27 cellular contexts compared by ENCODE assay signal in genomic region chrX:97089116-97089515, GRCh38.
A peak's percentile ranks its signal among the peaks of the same experiment; 100 is the strongest.
DNase-seq lines count a peak whose midpoint lies in the region; ATAC-seq, FAIRE-seq and TF ChIP-seq lines count a peak whose summit lies in the region.
"Had no signal": no experiment of that assay in that cellular context is flagged by ENCODE, and none has a peak within 500 bp of the region (broad histone marks: within the 10 kb centered on the region; RNA-seq: fewer than 3 reads in every experiment).

No MANE protein-coding gene starts in this region.

- no peaks in the 10 kb centered on the region for H3K79me1 ChIP-seq in mesendoderm (ENCODE audit: low read length)

- H3K9me3 Mint-ChIP-seq in activated T-helper 2 cell treated with anti-CD3 and anti-CD28 coated beads, Interferon-gamma antibody, Interleukin-2, Interleukin-4, amounts not matched to agents 10 μg/mL and 5 μg/mL and 100 μg/mL, durations not matched to agents 14 hours and 24 hours and 36 hours: no peaks in the 10 kb centered on the region
- H3K9me3 Mint-ChIP-seq: CD14-positive monocyte; CD4-positive, alpha-beta memory T cell; CD8-positive, alpha-beta memory T cell had no signal

- 100% methylated on average over 1 of the region's 1 CpG for WGBS in A549 (ENCODE audit: missing lambda C conversion rate)
- WGBS in mesendoderm (ENCODE audit: extremely low coverage, insufficient coverage, low lambda C conversion rate): no CpG with 5 or more reads among the region's 1 CpG

- no peaks in the 10 kb centered on the region for H3K36me3 ChIP-seq in endothelial cell of umbilical vein (ENCODE audit: control insufficient read depth in 2 of 2, extremely low read depth in 1 of 2, insufficient read depth in 2 of 2, low read length in 2 of 2)
- H3K36me3 ChIP-seq in mesendoderm (ENCODE audit: control insufficient read depth, insufficient read depth, low read length): no peaks in the 10 kb centered on the region
- no peaks in the 10 kb centered on the region for H3K36me3 ChIP-seq in A673 (ENCODE audit: insufficient read depth, low read length, poor library complexity, severe bottlenecking)
- H3K36me3 ChIP-seq: BE2C, BLaER1 had no signal

- no peak overlapping the region for H3K4ac ChIP-seq in mesendoderm (ENCODE audit: low read depth, low read length)

- H3K9ac ChIP-seq in endothelial cell of umbilical vein (replicated peaks; ENCODE audit: extremely low read depth, insufficient read depth, low read length) (no peak overlapping the region), mesendoderm (ENCODE audit: low read length) (no peak overlapping the region)
- H3K9ac ChIP-seq: BLaER1 had no signal

- H3K4me3 Mint-ChIP-seq in activated T-helper 2 cell treated with anti-CD3 and anti-CD28 coated beads, Interferon-gamma antibody, Interleukin-2, Interleukin-4, amounts not matched to agents 10 μg/mL and 5 μg/mL and 100 μg/mL, durations not matched to agents 14 hours and 24 hours and 36 hours (ENCODE audit: low read depth): no peak overlapping the region
- H3K4me3 Mint-ChIP-seq: CD14-positive monocyte; CD4-positive, alpha-beta memory T cell; CD4-positive, CD25-positive, alpha-beta regulatory T cell; CD8-positive, alpha-beta memory T cell had no signal

- H2BK5ac ChIP-seq in mesendoderm (ENCODE audit: low read length): no peak overlapping the region

- no peak overlapping the region for H2BK120ac ChIP-seq in mesendoderm (ENCODE audit: low read depth, low read length)

- H3K4me1 ChIP-seq in A549: no peaks in the 10 kb centered on the region
- H3K4me1 ChIP-seq in endothelial cell of umbilical vein (ENCODE audit: control insufficient read depth, extremely low read depth, insufficient read depth, low read length): no peaks in the 10 kb centered on the region
- no peaks in the 10 kb centered on the region for H3K4me1 ChIP-seq in mesendoderm (ENCODE audit: control insufficient read depth, low read depth, low read length)
- H3K4me1 ChIP-seq in A673 (ENCODE audit: insufficient read depth, low read length, poor library complexity, severe bottlenecking): no peaks in the 10 kb centered on the region
- H3K4me1 ChIP-seq: BE2C, BLaER1 had no signal

- H3K23ac ChIP-seq in mesendoderm (ENCODE audit: low read length): no peak overlapping the region

- no peak for DNase-seq in A549 (ENCODE audit: low read depth in 1 of 2, low spot score in 1 of 2)
- no peak for DNase-seq in GM19239 (ENCODE audit: insufficient read length, low spot score)
- no peak for DNase-seq in endothelial cell of umbilical vein (ENCODE audit: low read depth, low spot score)
- DNase-seq in mesendoderm: peak; percentile 78
- no peak for DNase-seq in A673 (ENCODE audit: low spot score)
- DNase-seq in activated T-helper 2 cell treated with anti-CD3 and anti-CD28 coated beads, Interferon-gamma antibody, Interleukin-2, Interleukin-4, amounts not matched to agents 10 μg/mL and 5 μg/mL and 100 μg/mL, durations not matched to agents 14 hours and 24 hours and 36 hours (ENCODE audit: low spot score): no peak
- DNase-seq in RWPE1 (ENCODE audit: low spot score): no peak
- DNase-seq: BE2C; C1 segment of cervical spinal cord; CD4-positive, alpha-beta memory T cell; CD4-positive, CD25-positive, alpha-beta regulatory T cell; CD8-positive, alpha-beta memory T cell; COR-L47; DMS 273 treated with DMSO at 0.1 percent for 48 hours; DMS153; DMS53; DMS79; DND-41; EL; GF-D8 had no signal

- H3K4me3 ChIP-seq in A549 (no peak overlapping the region), endothelial cell of umbilical vein (replicated peaks in 1 of 3; ENCODE audit: insufficient read depth in 1 of 3, low read depth in 1 of 3, low read length in 3 of 3) (no peak overlapping the region), mesendoderm (ENCODE audit: low read length) (no peak overlapping the region), A673 (ENCODE audit: low read depth, low read length, poor library complexity, severe bottlenecking) (no peak overlapping the region)
- H3K4me3 ChIP-seq: BLaER1 had no signal

- TF ChIP-seq POLR2A in A549 (IDR thresholded peaks at IDR 0.05; ENCODE audit: low read length) (no peak), endothelial cell of umbilical vein (IDR thresholded peaks at IDR 0.05; ENCODE audit: low read depth, low read length) (no peak), GM18505 (IDR thresholded peaks at IDR 0.05; ENCODE audit: borderline replicate concordance, extremely low read depth, insufficient read depth, insufficient read length) (no peak)

- no peaks in the 10 kb centered on the region for H3K79me2 ChIP-seq in endothelial cell of umbilical vein (ENCODE audit: control insufficient read depth, insufficient read depth, low read length)
- H3K79me2 ChIP-seq in mesendoderm (ENCODE audit: control insufficient read depth, insufficient read depth, low read length): no peaks in the 10 kb centered on the region

- H2BK15ac ChIP-seq in mesendoderm (replicated peaks; ENCODE audit: low read depth): no peak overlapping the region

- H3K27me3 ChIP-seq in endothelial cell of umbilical vein (ENCODE audit: control insufficient read depth in 2 of 2, insufficient read depth in 2 of 2, low read length in 2 of 2) (no peaks in the 10 kb centered on the region), mesendoderm (ENCODE audit: insufficient read depth, low read length, poor library complexity) (no peaks in the 10 kb centered on the region), A673 (replicated peaks; ENCODE audit: insufficient read depth, low read depth, low read length, poor library complexity) (no peaks in the 10 kb centered on the region)
- H3K27me3 ChIP-seq: BE2C had no signal

- H3K27ac Mint-ChIP-seq in activated T-helper 2 cell treated with anti-CD3 and anti-CD28 coated beads, Interferon-gamma antibody, Interleukin-2, Interleukin-4, amounts not matched to agents 10 μg/mL and 5 μg/mL and 100 μg/mL, durations not matched to agents 14 hours and 24 hours and 36 hours: no peak overlapping the region
- H3K27ac Mint-ChIP-seq: CD4-positive, alpha-beta memory T cell; CD4-positive, CD25-positive, alpha-beta regulatory T cell; CD8-positive, alpha-beta memory T cell had no signal

- TF ChIP-seq CTCF in A549 (IDR thresholded peaks at IDR 0.05): no peak
- TF ChIP-seq CTCF in endothelial cell of umbilical vein (IDR thresholded peaks at IDR 0.05; ENCODE audit: extremely low read depth in 1 of 2, insufficient read depth in 1 of 2, low read depth in 1 of 2, low read length in 2 of 2): no peak
- TF ChIP-seq CTCF in A673 (conservative IDR thresholded peaks at IDR 0.05; ENCODE audit: low read depth, low read length): no peak
- no peak for TF ChIP-seq CTCF in RWPE1 (conservative IDR thresholded peaks at IDR 0.05; ENCODE audit: low read depth)

- TF ChIP-seq EP300 in A549 (IDR thresholded peaks at IDR 0.05): no peak

- dilution Hi-C loops in endothelial cell of umbilical vein (cut with MboI; ENCODE audit: extremely low pct_ligation_motif_present, low sequenced_read_pairs): no loop called here

- no peak overlapping the region for H2AK5ac ChIP-seq in mesendoderm (ENCODE audit: low read length)

- no peak overlapping the region for H3K56ac ChIP-seq in mesendoderm (ENCODE audit: low read length)

- no peak for ATAC-seq in A549
- no peak for ATAC-seq in GM18505 (IDR thresholded peaks at IDR 0.05; ENCODE audit: unreplicated experiment)

- no peak overlapping the region for H4K5ac ChIP-seq in mesendoderm (ENCODE audit: low read length)

- H3K27ac ChIP-seq in A549 (no peak overlapping the region), endothelial cell of umbilical vein (ENCODE audit: insufficient read depth, low read depth, low read length) (no peak overlapping the region), mesendoderm (ENCODE audit: low read depth, low read length) (no peak overlapping the region), A673 (ENCODE audit: low read depth, low read length, poor library complexity, severe bottlenecking) (no peak overlapping the region), RWPE1 (no peak overlapping the region)
- H3K27ac ChIP-seq: 22Rv1, BLaER1 had no signal

- CTCF ChIA-PET in A549 (lab: Yijun Ruan, JAX): no interaction called here
- CTCF ChIA-PET in endothelial cell of umbilical vein (lab: Charles Lee): no interaction called here
- CTCF ChIA-PET in A673 (lab: Charles Lee): no interaction called here
- CTCF ChIA-PET in RWPE1 (lab: Yijun Ruan, JAX): interaction anchor here (0.6 kb wide), 1 partner anchor 372 kb away, joined by 3 read pairs; no protein-coding TSS in a partner anchor

- no peaks in the 10 kb centered on the region for H4K20me1 ChIP-seq in endothelial cell of umbilical vein (replicated peaks; ENCODE audit: control insufficient read depth, extremely low read depth, insufficient read depth, low read length)

- H2AFZ ChIP-seq in endothelial cell of umbilical vein (ENCODE audit: low read depth, low read length): no peak overlapping the region

- FAIRE-seq in A549 (lab: Jason Lieb, UNC) (peak; percentile 61), GM19239 (lab: Jason Lieb, UNC) (peak; percentile 21), endothelial cell of umbilical vein (lab: Jason Lieb, UNC) (peak; percentile 4)
- FAIRE-seq: G401.6, GM12891, GM18507 had no signal

- H3K9me1 ChIP-seq in endothelial cell of umbilical vein (replicated peaks; ENCODE audit: control insufficient read depth, extremely low read depth, insufficient read depth, low read length): no peaks in the 10 kb centered on the region

- intact Hi-C loops in endothelial cell of umbilical vein (cut with micrococcal nuclease): no loop called here
- intact Hi-C loops in A673 (cut with micrococcal nuclease; ENCODE audit: unreplicated experiment): no loop called here
- intact Hi-C loops in activated T-helper 2 cell treated with anti-CD3 and anti-CD28 coated beads, Interferon-gamma antibody, Interleukin-2, Interleukin-4, amounts not matched to agents 10 μg/mL and 5 μg/mL and 100 μg/mL, durations not matched to agents 14 hours and 24 hours and 36 hours (cut with micrococcal nuclease): no loop called here

- BruUV-seq in endothelial cell of umbilical vein (replicated peaks; lab: Mats Ljungman, UMichigan) (no TSS peak), A673 (replicated peaks; lab: Mats Ljungman, UMichigan) (no TSS peak)

- H3K9me3 ChIP-seq in A549: no peaks in the 10 kb centered on the region
- H3K9me3 ChIP-seq in endothelial cell of umbilical vein (replicated peaks; ENCODE audit: control insufficient read depth, insufficient read depth, low read length): no peaks in the 10 kb centered on the region
- no peaks in the 10 kb centered on the region for H3K9me3 ChIP-seq in A673 (ENCODE audit: low read depth, low read length, poor library complexity, severe bottlenecking)
- H3K9me3 ChIP-seq: BE2C, BLaER1 had no signal

- no peaks in the 10 kb centered on the region for H3K36me3 Mint-ChIP-seq in activated T-helper 2 cell treated with anti-CD3 and anti-CD28 coated beads, Interferon-gamma antibody, Interleukin-2, Interleukin-4, amounts not matched to agents 10 μg/mL and 5 μg/mL and 100 μg/mL, durations not matched to agents 14 hours and 24 hours and 36 hours (ENCODE audit: low read depth)
- H3K36me3 Mint-ChIP-seq: CD4-positive, CD25-positive, alpha-beta regulatory T cell had no signal

- POLR2A ChIA-PET in A549 (lab: Yijun Ruan, JAX): no interaction called here
- POLR2A ChIA-PET in endothelial cell of umbilical vein (lab: Charles Lee): no interaction called here
- POLR2A ChIA-PET in A673 (lab: Charles Lee; ENCODE audit: low non-redundant PET): no interaction called here
- POLR2A ChIA-PET in RWPE1 (lab: Yijun Ruan, JAX; ENCODE audit: low non-redundant PET): no interaction called here

- H3K18ac ChIP-seq in mesendoderm (ENCODE audit: low read length): no peak overlapping the region

- H3K4me1 Mint-ChIP-seq in activated T-helper 2 cell treated with anti-CD3 and anti-CD28 coated beads, Interferon-gamma antibody, Interleukin-2, Interleukin-4, amounts not matched to agents 10 μg/mL and 5 μg/mL and 100 μg/mL, durations not matched to agents 14 hours and 24 hours and 36 hours (ENCODE audit: low read depth): no peaks in the 10 kb centered on the region
- H3K4me1 Mint-ChIP-seq: CD14-positive monocyte; CD4-positive, alpha-beta memory T cell; CD8-positive, alpha-beta memory T cell had no signal

- H3K4me2 ChIP-seq in A549 (no peak overlapping the region), endothelial cell of umbilical vein (ENCODE audit: insufficient read depth, low read length) (no peak overlapping the region), mesendoderm (ENCODE audit: low read length) (no peak overlapping the region)
- H3K4me2 ChIP-seq: BLaER1 had no signal

- TF ChIP-seq RAD21 in A549 (conservative IDR thresholded peaks at IDR 0.05 in 1 of 2, IDR thresholded peaks at IDR 0.05 in 1 of 2): no peak

- no peak overlapping the region for H4K8ac ChIP-seq in mesendoderm (ENCODE audit: low read depth, low read length)

- no peaks in the 10 kb centered on the region for H3K27me3 Mint-ChIP-seq in activated T-helper 2 cell treated with anti-CD3 and anti-CD28 coated beads, Interferon-gamma antibody, Interleukin-2, Interleukin-4, amounts not matched to agents 10 μg/mL and 5 μg/mL and 100 μg/mL, durations not matched to agents 14 hours and 24 hours and 36 hours (ENCODE audit: low read depth)
- H3K27me3 Mint-ChIP-seq: CD4-positive, alpha-beta memory T cell; CD4-positive, CD25-positive, alpha-beta regulatory T cell; CD8-positive, alpha-beta memory T cell had no signal
